In the genomic region with DNA sequence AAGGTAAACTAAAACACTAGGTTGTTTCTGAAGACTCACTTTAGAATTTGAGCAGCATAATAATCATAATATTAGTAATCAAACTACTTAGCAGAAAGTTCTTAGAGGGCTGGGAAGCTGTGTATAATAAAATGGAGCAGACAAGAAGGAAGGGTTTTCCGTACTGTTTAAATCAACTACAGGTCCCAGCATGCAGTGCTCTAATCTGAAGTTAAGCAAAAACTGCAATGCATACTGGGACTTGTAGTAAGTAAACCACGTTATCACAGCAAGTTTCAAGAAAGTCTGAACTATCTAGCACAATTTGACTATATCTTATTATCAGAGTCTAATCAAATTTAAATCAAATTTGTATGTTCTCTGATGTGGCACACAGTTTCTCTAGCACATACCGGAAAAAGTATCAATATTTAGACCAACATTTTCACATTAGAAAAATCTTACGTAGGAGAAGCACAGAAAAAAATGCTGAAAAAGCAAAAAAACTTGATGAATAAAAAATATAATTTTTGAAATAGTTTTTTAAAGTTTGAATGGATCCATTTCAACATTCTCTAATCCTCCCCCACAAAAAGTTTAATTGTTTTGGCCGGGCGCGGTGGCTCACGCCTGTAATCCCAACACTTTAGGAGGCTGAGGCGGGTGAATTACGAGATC, we compare ENCODE assay signal across 8 cellular contexts. TPM values are rescaled to one million over a fixed set of nuclear protein-coding genes. Genes with fewer than 3 reads are reported as not detected.
A peak's percentile ranks its signal among the peaks of the same experiment; 100 is the strongest.
DNase-seq lines count a peak whose midpoint lies in the region; ATAC-seq and TF ChIP-seq lines count a peak whose summit lies in the region.

No MANE protein-coding gene starts in this region.

- no peak overlapping the region for H3K27ac ChIP-seq in CD8-positive, alpha-beta T cell (ENCODE audit: low read depth, low read length)
- H3K27ac ChIP-seq in OCI-LY7 (ENCODE audit: low read depth, low read length, poor library complexity, severe bottlenecking): no peak overlapping the region
- no peak overlapping the region for H3K27ac ChIP-seq in mammary epithelial cell (ENCODE audit: insufficient read depth, low read depth, low read length)
- H3K27ac ChIP-seq in lung (ENCODE audit: low read depth in 1 of 2, low read length in 1 of 2): no peak overlapping the region
- no peak overlapping the region for H3K27ac ChIP-seq in coronary artery

- no peak overlapping the region for H3K9ac ChIP-seq in mammary epithelial cell (ENCODE audit: insufficient read depth, low read length)

- POLR2A ChIA-PET in CD8-positive, alpha-beta T cell (lab: Charles Lee): interaction anchor here (0.7 kb wide), 1 partner anchor 372 kb away, joined by 6 read pairs; no protein-coding TSS in a partner anchor
- POLR2A ChIA-PET in OCI-LY7 (lab: Charles Lee): interaction anchor here (1.4 kb wide), 1 partner anchor 10 kb away, joined by 3 read pairs; no protein-coding TSS in a partner anchor

- H3K27me3 Mint-ChIP-seq in CD8-positive, alpha-beta T cell (ENCODE audit: low read depth): no peaks in the 10 kb centered on the region

- 81% methylated on average over 10 of the region's 10 CpGs for WGBS in mammary epithelial cell (ENCODE audit: low coverage, missing lambda C conversion rate)
- 75 to 78% methylated on average over 10 of the region's 10 CpGs for WGBS in lung, 2 donors

- BruUV-seq in OCI-LY7 (replicated peaks; lab: Mats Ljungman, UMichigan) (no TSS peak), mammary epithelial cell (replicated peaks; lab: Mats Ljungman, UMichigan) (no TSS peak)

- no peak overlapping the region for H2AFZ ChIP-seq in OCI-LY7 (ENCODE audit: low read length)
- H2AFZ ChIP-seq in mammary epithelial cell (ENCODE audit: low read depth, low read length): no peak overlapping the region

- peak in 3 of 7 experiments; percentile 18 to 26 (median 20) for DNase-seq in CD8-positive, alpha-beta T cell
- DNase-seq in OCI-LY7 (ENCODE audit: low spot score) (peak; percentile 80), mammary epithelial cell (peak; percentile 55), lung (ENCODE audit: low spot score) (no peak), coronary artery (ENCODE audit: low spot score) (no peak), NCI-H2107 treated with DMSO at 0.1 percent for 48 hours (lab: John Stamatoyannopoulos, UW; ENCODE audit: unreplicated experiment) (no peak)

- H3K4me2 ChIP-seq in OCI-LY7 (ENCODE audit: low read length) (peak overlapping the region; percentile 34; the same call in 1 of the 2 replicates), mammary epithelial cell (ENCODE audit: insufficient read depth, low read depth, low read length) (no peak overlapping the region)

- H4K20me1 ChIP-seq in OCI-LY7 (ENCODE audit: insufficient read depth, low read length): peaks cover 4% of the 10 kb centered on the region
- H4K20me1 ChIP-seq in mammary epithelial cell (ENCODE audit: insufficient read depth, low read length): no peaks in the 10 kb centered on the region

- H3K79me2 ChIP-seq in OCI-LY7 (ENCODE audit: insufficient read depth, low read depth, low read length): peaks cover 67% of the 10 kb centered on the region
- peaks cover 49% of the 10 kb centered on the region for H3K79me2 ChIP-seq in mammary epithelial cell (ENCODE audit: insufficient read depth, low read length)

- no peaks in the 10 kb centered on the region for H3K36me3 Mint-ChIP-seq in CD8-positive, alpha-beta T cell

- peaks cover 40% of the 10 kb centered on the region for H3K4me1 Mint-ChIP-seq in CD8-positive, alpha-beta T cell (ENCODE audit: low read depth)

- no peak for TF ChIP-seq CTCF in CD8-positive, alpha-beta T cell (IDR thresholded peaks at IDR 0.05)
- TF ChIP-seq CTCF in OCI-LY7 (conservative IDR thresholded peaks at IDR 0.05; ENCODE audit: low read length): no peak
- TF ChIP-seq CTCF in mammary epithelial cell (conservative IDR thresholded peaks at IDR 0.05 in 1 of 2, IDR thresholded peaks at IDR 0.05 in 1 of 2; ENCODE audit: extremely low read depth in 1 of 2, insufficient read depth in 1 of 2, low read depth in 1 of 2, low read length in 2 of 2): no peak
- no peak for TF ChIP-seq CTCF in lung (IDR thresholded peaks at IDR 0.05; ENCODE audit: control extremely low read depth, extremely low read depth)
- TF ChIP-seq CTCF in coronary artery (IDR thresholded peaks at IDR 0.05): no peak

- dilution Hi-C loops in mammary epithelial cell (cut with HindIII; ENCODE audit: low sequenced_read_pairs): no loop called here

- in situ Hi-C loops in mammary epithelial cell (cut with MboI; ENCODE audit: low sequenced_read_pairs in 2 of 2): no loop called here

- ATAC-seq in CD8-positive, alpha-beta T cell: peak; percentile 100
- peak; percentile 70 for ATAC-seq in GM18858 (IDR thresholded peaks at IDR 0.05; ENCODE audit: unreplicated experiment)
- ATAC-seq in HG03520 (IDR thresholded peaks at IDR 0.05; ENCODE audit: unreplicated experiment): peak; percentile 87
- ATAC-seq in lung (ENCODE audit: insufficient read depth, low FRiP score): peak; percentile 41

- no peaks in the 10 kb centered on the region for H3K36me3 ChIP-seq in CD8-positive, alpha-beta T cell (ENCODE audit: insufficient read depth, low read length)
- H3K36me3 ChIP-seq in OCI-LY7 (ENCODE audit: insufficient read depth, low read length) (no peaks in the 10 kb centered on the region), mammary epithelial cell (ENCODE audit: insufficient read depth, low read length) (no peaks in the 10 kb centered on the region), lung (ENCODE audit: control insufficient read depth in 2 of 2, insufficient read depth in 2 of 2, low read length in 2 of 2) (no peaks in the 10 kb centered on the region)

- H3K9me3 Mint-ChIP-seq in CD8-positive, alpha-beta T cell: no peaks in the 10 kb centered on the region

- no peaks in the 10 kb centered on the region for H3K27me3 ChIP-seq in CD8-positive, alpha-beta T cell (ENCODE audit: insufficient read depth, low read length)
- H3K27me3 ChIP-seq in mammary epithelial cell (ENCODE audit: insufficient read depth, low read length): no peaks in the 10 kb centered on the region
- H3K27me3 ChIP-seq in lung (ENCODE audit: control insufficient read depth, insufficient read depth): no peaks in the 10 kb centered on the region

- H3K27ac Mint-ChIP-seq in CD8-positive, alpha-beta T cell: no peak overlapping the region

- H3K9me2 ChIP-seq in OCI-LY7 (ENCODE audit: insufficient read depth, low read length): no peaks in the 10 kb centered on the region

- H3K4me3 Mint-ChIP-seq in CD8-positive, alpha-beta T cell: no peak overlapping the region

- peak overlapping the region; percentile 2 for H3K4me3 ChIP-seq in CD8-positive, alpha-beta T cell (ENCODE audit: low read depth, low read length)
- H3K4me3 ChIP-seq in OCI-LY7 (ENCODE audit: low read depth, low read length, poor library complexity, severe bottlenecking) (no peak overlapping the region), mammary epithelial cell (replicated peaks in 1 of 3; ENCODE audit: insufficient read depth in 1 of 3, low read depth in 2 of 3, low read length in 3 of 3) (no peak overlapping the region), lung (no peak overlapping the region), coronary artery (no peak overlapping the region)

- intact Hi-C loops in CD8-positive, alpha-beta T cell (cut with DNase I, micrococcal nuclease): loop anchor here (1.0 to 10.0 kb wide), 5 partner anchors 8 to 1312 kb away; partner anchors contain the start of genes PHF21A (in 2 of the 2), ATG13 (in 1 of the 2), HARBI1 (in 1 of the 2) and PEX16 (in 1 of the 2)
- intact Hi-C loops in OCI-LY7 (cut with micrococcal nuclease; ENCODE audit: unreplicated experiment): no loop called here
- intact Hi-C loops in mammary epithelial cell (cut with micrococcal nuclease): no loop called here

- CTCF ChIA-PET in CD8-positive, alpha-beta T cell (lab: Charles Lee): interaction anchor here (1.0 to 1.2 kb wide), 2 partner anchors 12 kb away, joined by 3 read pairs; no protein-coding TSS in a partner anchor
- CTCF ChIA-PET in OCI-LY7 (lab: Charles Lee; ENCODE audit: unreplicated experiment): no interaction called here
- CTCF ChIA-PET in mammary epithelial cell (lab: Charles Lee; ENCODE audit: low non-redundant PET): no interaction called here

- H3K4me1 ChIP-seq in CD8-positive, alpha-beta T cell (ENCODE audit: insufficient read depth, low read length): peaks cover 41% of the 10 kb centered on the region
- peaks cover 40% of the 10 kb centered on the region for H3K4me1 ChIP-seq in OCI-LY7 (ENCODE audit: insufficient read depth, low read length, poor library complexity, severe bottlenecking)
- no peaks in the 10 kb centered on the region for H3K4me1 ChIP-seq in mammary epithelial cell (ENCODE audit: insufficient read depth, low read length)
- peaks cover 0 to 10% of the 10 kb centered on the region in 2 donors for H3K4me1 ChIP-seq in lung (ENCODE audit: control insufficient read depth in 2 of 2, insufficient read depth in 2 of 2, low read length in 2 of 2)

- H3K9me3 ChIP-seq in CD8-positive, alpha-beta T cell (ENCODE audit: low read length): no peaks in the 10 kb centered on the region
- no peaks in the 10 kb centered on the region for H3K9me3 ChIP-seq in OCI-LY7 (ENCODE audit: low read length)
- no peaks in the 10 kb centered on the region for H3K9me3 ChIP-seq in mammary epithelial cell (replicated peaks; ENCODE audit: insufficient read depth, low read length)
- H3K9me3 ChIP-seq in lung (ENCODE audit: control insufficient read depth in 2 of 2, insufficient read depth in 1 of 2, low read length in 1 of 2): no peaks in the 10 kb centered on the region

RNA-seq across cellular contexts. Expression of gene PHF21A, which starts 8.2 kb away (rescaled TPM):
- 10 to 100 TPM; 55.7 to 60.2 TPM for total RNA-seq in CD8-positive, alpha-beta T cell
- 22.3 and 23.1 TPM in 2 replicates for total RNA-seq in OCI-LY7 (2014; rRNA removed; shearing (Covaris generic))
- total RNA-seq in OCI-LY7 (2022) (56.1 and 61.3 TPM in 2 replicates), mammary epithelial cell (10 to 100 TPM; 10.0 to 34.1 TPM), lung (10 to 100 TPM; 37.5 to 57.0 TPM)
- polyA plus RNA-seq in mammary epithelial cell (9.8 TPM), lung (10 to 100 TPM; 16.2 to 22.4 TPM)
- polyA minus RNA-seq in mammary epithelial cell: 4.9 TPM

Comparison
In these comparisons a context has a peak if more than half of its experiments do, and no peak if none do; other contexts are left out.
1. ATAC-seq: peak in every context shown above with its lines; median percentile 100 in CD8-positive, alpha-beta T cell; 87 in HG03520; 70 in GM18858; 41 in lung.
2. DNase-seq: peak in OCI-LY7 (single experiment) and mammary epithelial cell (single experiment); none in lung (single experiment), coronary artery (single experiment) and NCI-H2107 treated with DMSO at 0.1 percent for 48 hours (single experiment).
3. intact Hi-C loops: an anchor here in CD8-positive, alpha-beta T cell (1.0 to 10.0 kb wide); none called in OCI-LY7 and mammary epithelial cell.